In genomic region chr1:3160647-3161046, GRCh38 we compare ENCODE assay signal across 21 cellular contexts.
DNase-seq lines count a peak whose midpoint lies in the region; ATAC-seq lines count a peak whose summit lies in the region.
"Had no signal": no experiment of that assay in that cellular context is flagged by ENCODE, and none has a peak within 500 bp of the region (broad histone marks: within the 10 kb centered on the region; RNA-seq: fewer than 3 reads in every experiment).

No MANE protein-coding gene starts in this region.

- peaks cover 8% of the 10 kb centered on the region for H3K4me1 Mint-ChIP-seq in activated naive CD4-positive, alpha-beta T cell treated with anti-CD3 and anti-CD28 coated beads, Interleukin-2, amount 10 ng/mL, durations not matched to agents 7 days and 5 days
- H3K4me1 Mint-ChIP-seq in stimulated activated naive B cell treated with anti-CD40 and anti-IgM and Interleukin-4, amounts not matched to agents 10 μg/mL and 1 μg/mL and 100 μg/mL, for 72 hours: peaks cover 6 to 9% of the 10 kb centered on the region in 2 donors

- no peaks in the 10 kb centered on the region for H3K36me3 Mint-ChIP-seq in activated naive CD4-positive, alpha-beta T cell treated with anti-CD3 and anti-CD28 coated beads, Interleukin-2, amount 10 ng/mL, durations not matched to agents 7 days and 5 days
- H3K36me3 Mint-ChIP-seq in stimulated activated naive B cell treated with anti-CD40 and anti-IgM and Interleukin-4, amounts not matched to agents 10 μg/mL and 1 μg/mL and 100 μg/mL, for 72 hours: no peaks in the 10 kb centered on the region

- peak overlapping the region; percentile 89 for H3K27ac ChIP-seq in caudate nucleus (ENCODE audit: low read depth, low read length)
- H3K27ac ChIP-seq: right atrium auricular region, vagina, VCaP had no signal

- CTCF ChIA-PET in activated naive CD4-positive, alpha-beta T cell treated with anti-CD3 and anti-CD28 coated beads, Interleukin-2, amount 10 ng/mL, durations not matched to agents 7 days and 5 days (lab: Charles Lee): no interaction called here

- peaks cover 62% of the 10 kb centered on the region for H3K27me3 Mint-ChIP-seq in activated naive CD4-positive, alpha-beta T cell treated with anti-CD3 and anti-CD28 coated beads, Interleukin-2, amount 10 ng/mL, durations not matched to agents 7 days and 5 days
- H3K27me3 Mint-ChIP-seq in stimulated activated naive B cell treated with anti-CD40 and anti-IgM and Interleukin-4, amounts not matched to agents 10 μg/mL and 1 μg/mL and 100 μg/mL, for 72 hours: peaks cover 35 to 65% of the 10 kb centered on the region in 2 donors

- H3K9me3 Mint-ChIP-seq in activated naive CD4-positive, alpha-beta T cell treated with anti-CD3 and anti-CD28 coated beads, Interleukin-2, amount 10 ng/mL, durations not matched to agents 7 days and 5 days: no peaks in the 10 kb centered on the region
- H3K9me3 Mint-ChIP-seq in stimulated activated naive B cell treated with anti-CD40 and anti-IgM and Interleukin-4, amounts not matched to agents 10 μg/mL and 1 μg/mL and 100 μg/mL, for 72 hours: no peaks in the 10 kb centered on the region

- ATAC-seq in stimulated activated naive B cell treated with anti-CD40 and anti-IgM and Interleukin-4, amounts not matched to agents 10 μg/mL and 1 μg/mL and 100 μg/mL, for 72 hours (replicated peaks): peak in 1 of 2 donors; percentile 14
- ATAC-seq in GM21447 (IDR thresholded peaks at IDR 0.05; ENCODE audit: unreplicated experiment): no peak
- ATAC-seq: Panc1 had no signal

- no peak for DNase-seq in activated naive CD4-positive, alpha-beta T cell treated with anti-CD3 and anti-CD28 coated beads, Interleukin-2, amount 10 ng/mL, durations not matched to agents 7 days and 5 days
- no peak for DNase-seq in activated naive CD4-positive, alpha-beta T cell (lab: John Stamatoyannopoulos, UW)
- DNase-seq in RPMI8226 (peak; percentile 28), caudate nucleus (lab: John Stamatoyannopoulos, UW) (no peak), NCI-H69 (lab: John Stamatoyannopoulos, UW) (no peak), foreskin melanocyte (no peak)
- DNase-seq in stimulated activated naive B cell treated with anti-CD40 and anti-IgM and Interleukin-4, amounts not matched to agents 10 μg/mL and 1 μg/mL and 100 μg/mL, for 72 hours: no peak
- DNase-seq: activated CD8-positive, alpha-beta memory T cell treated with anti-CD3 and anti-CD28 coated beads, Interleukin-2, amount 50 U/mL, for 48 hours; glutamatergic neuron; HCEC 1CT; kidney glomerular epithelial cell; MG63; NCI-H1417 treated with DMSO at 0.1 percent for 48 hours; NCI-H524; stimulated activated CD4-positive, alpha-beta T cell treated with anti-CD3 and anti-CD28 coated beads, Interleukin-12 subunit alpha, Interleukin-12 subunit beta, amount 100 ng/mL, for 4 hours; T-helper 2 cell had no signal

- H3K4me3 Mint-ChIP-seq in activated naive CD4-positive, alpha-beta T cell treated with anti-CD3 and anti-CD28 coated beads, Interleukin-2, amount 10 ng/mL, durations not matched to agents 7 days and 5 days: peak overlapping the region; percentile 46
- H3K4me3 Mint-ChIP-seq in stimulated activated naive B cell treated with anti-CD40 and anti-IgM and Interleukin-4, amounts not matched to agents 10 μg/mL and 1 μg/mL and 100 μg/mL, for 72 hours: peak overlapping the region in 1 of 2 donors; percentile 32

- no peak overlapping the region for H3K27ac Mint-ChIP-seq in activated naive CD4-positive, alpha-beta T cell treated with anti-CD3 and anti-CD28 coated beads, Interleukin-2, amount 10 ng/mL, durations not matched to agents 7 days and 5 days
- H3K27ac Mint-ChIP-seq in stimulated activated naive B cell treated with anti-CD40 and anti-IgM and Interleukin-4, amounts not matched to agents 10 μg/mL and 1 μg/mL and 100 μg/mL, for 72 hours: peak overlapping the region; percentile 37
